ENCODE assay signal across 8 cellular contexts in the genomic region with DNA sequence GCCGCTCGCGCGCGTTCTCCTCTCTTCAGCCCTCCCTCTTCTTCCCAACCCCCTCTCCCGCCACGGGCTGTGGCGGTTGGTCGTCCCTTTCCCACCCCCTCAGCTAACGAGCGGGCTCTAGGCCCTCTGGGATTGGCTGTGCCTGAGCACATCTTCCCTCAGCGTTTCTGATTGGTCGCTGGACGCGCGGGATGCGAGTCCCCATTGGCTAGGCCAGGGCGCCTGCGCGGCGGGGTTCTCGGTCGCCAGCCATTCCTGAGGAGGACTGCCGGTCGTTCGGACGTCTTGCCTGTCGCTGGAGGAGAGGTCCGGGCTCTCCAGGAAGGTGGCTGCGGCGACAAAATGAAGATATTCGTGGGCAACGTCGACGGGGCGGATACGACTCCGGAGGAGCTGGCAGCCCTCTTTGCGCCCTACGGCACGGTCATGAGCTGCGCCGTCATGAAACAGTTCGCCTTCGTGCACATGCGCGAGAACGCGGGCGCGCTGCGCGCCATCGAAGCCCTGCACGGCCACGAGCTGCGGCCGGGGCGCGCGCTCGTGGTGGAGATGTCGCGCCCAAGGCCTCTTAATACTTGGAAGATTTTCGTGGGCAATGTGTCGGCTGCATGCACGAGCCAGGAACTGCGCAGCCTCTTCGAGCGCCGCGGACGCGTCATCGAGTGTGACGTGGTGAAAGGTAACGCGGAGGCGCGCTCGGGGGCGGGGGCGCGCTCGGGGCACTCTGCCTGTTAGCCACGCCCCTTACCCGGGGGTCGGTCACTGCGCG. TPM values are rescaled to one million over a fixed set of nuclear protein-coding genes. Genes with fewer than 3 reads are reported as not detected.
DNase-seq lines count a peak whose midpoint lies in the region; ATAC-seq and TF ChIP-seq lines count a peak whose summit lies in the region.

A gene with protein sequence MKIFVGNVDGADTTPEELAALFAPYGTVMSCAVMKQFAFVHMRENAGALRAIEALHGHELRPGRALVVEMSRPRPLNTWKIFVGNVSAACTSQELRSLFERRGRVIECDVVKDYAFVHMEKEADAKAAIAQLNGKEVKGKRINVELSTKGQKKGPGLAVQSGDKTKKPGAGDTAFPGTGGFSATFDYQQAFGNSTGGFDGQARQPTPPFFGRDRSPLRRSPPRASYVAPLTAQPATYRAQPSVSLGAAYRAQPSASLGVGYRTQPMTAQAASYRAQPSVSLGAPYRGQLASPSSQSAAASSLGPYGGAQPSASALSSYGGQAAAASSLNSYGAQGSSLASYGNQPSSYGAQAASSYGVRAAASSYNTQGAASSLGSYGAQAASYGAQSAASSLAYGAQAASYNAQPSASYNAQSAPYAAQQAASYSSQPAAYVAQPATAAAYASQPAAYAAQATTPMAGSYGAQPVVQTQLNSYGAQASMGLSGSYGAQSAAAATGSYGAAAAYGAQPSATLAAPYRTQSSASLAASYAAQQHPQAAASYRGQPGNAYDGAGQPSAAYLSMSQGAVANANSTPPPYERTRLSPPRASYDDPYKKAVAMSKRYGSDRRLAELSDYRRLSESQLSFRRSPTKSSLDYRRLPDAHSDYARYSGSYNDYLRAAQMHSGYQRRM (plus strand): TSS at position 252 of the 769 bp plus-strand sequence. CDS start 91 bp downstream, at position 343.

- WGBS in trophoblast cell (ENCODE audit: extremely low coverage, insufficient coverage, insufficient read length): no CpG with 5 or more reads among the region's 90 CpGs
- 0 to 2% methylated on average over 11 to 53 of the region's 90 CpGs for whole genome bisulfite sequencing in transverse colon (ENCODE audit: low coverage in 1 of 2), 2 donors

- H2AK5ac ChIP-seq in trophoblast cell (ENCODE audit: low read length): peak within 1 kb of the TSS; percentile 97

- TF ChIP-seq CTCF in GM12875 (IDR thresholded peaks at IDR 0.05; ENCODE audit: borderline replicate concordance, insufficient read depth, low read depth, low read length) (no peak), cardiac muscle cell (IDR thresholded peaks at IDR 0.05; ENCODE audit: low read depth, low read length) (no peak), transverse colon (IDR thresholded peaks at IDR 0.05) (no peak)

- H3K36me3 ChIP-seq in adipocyte (ENCODE audit: control insufficient read depth, insufficient read depth, low read length, severe bottlenecking) (no peaks in the 10 kb centered on the region), cardiac muscle cell (no peaks in the 10 kb centered on the region), trophoblast cell (ENCODE audit: control insufficient read depth in 1 of 2, insufficient read depth in 2 of 2, low read length in 2 of 2) (peaks cover 0 to 4% of the 10 kb centered on the region in 2 experiments), transverse colon (no peaks in the 10 kb centered on the region)

- peak within 1 kb of the TSS; percentile 95 for H4K12ac ChIP-seq in trophoblast cell (ENCODE audit: low read depth, low read length)

- DNase-seq in NCI-H1436 (lab: John Stamatoyannopoulos, UW): peak; percentile 99
- peak; percentile 98 for DNase-seq in T follicular helper cell (ENCODE audit: low read depth)
- peak; percentile 100 for DNase-seq in adipocyte (ENCODE audit: low read depth)
- peak; percentile 99 for DNase-seq in cardiac muscle cell (ENCODE audit: low read depth in 1 of 2, low spot score in 1 of 2)
- peak; percentile 100 for DNase-seq in trophoblast cell
- DNase-seq in transverse colon: peak; percentile 99

- peak within 1 kb of the TSS; percentile 77 for H2AFZ ChIP-seq in trophoblast cell (ENCODE audit: insufficient read depth, low read length, poor library complexity)

- peak within 1 kb of the TSS; percentile 97 for H3K18ac ChIP-seq in trophoblast cell (ENCODE audit: low read length)

- ATAC-seq in HG02798 (IDR thresholded peaks at IDR 0.05; ENCODE audit: poor library complexity, unreplicated experiment): peak; percentile 96

- H3K27ac ChIP-seq in cardiac muscle cell (peak within 1 kb of the TSS; percentile 89), trophoblast cell (ENCODE audit: low read depth, low read length) (peak within 1 kb of the TSS; percentile 97), transverse colon (peak within 1 kb of the TSS; percentile 92 to 98 (median 98))

- peak within 1 kb of the TSS; percentile 86 for H2BK5ac ChIP-seq in trophoblast cell (ENCODE audit: low read depth, low read length, poor library complexity)

- H3K9ac ChIP-seq in adipocyte (ENCODE audit: low read length) (peak within 1 kb of the TSS; percentile 93), trophoblast cell (ENCODE audit: low read length) (peak within 1 kb of the TSS; percentile 89)

- peaks cover 28% of the 10 kb centered on the region for H3K4me1 ChIP-seq in adipocyte (ENCODE audit: control insufficient read depth, insufficient read depth, low read length)
- peaks cover 28% of the 10 kb centered on the region for H3K4me1 ChIP-seq in cardiac muscle cell (ENCODE audit: low read depth)
- H3K4me1 ChIP-seq in trophoblast cell (ENCODE audit: control insufficient read depth in 1 of 2, insufficient read depth in 2 of 2, low read length in 2 of 2): peaks cover 5 to 7% of the 10 kb centered on the region in 2 experiments
- peaks cover 26 to 48% (median 43%) of the 10 kb centered on the region in 4 donors for H3K4me1 ChIP-seq in transverse colon

- intact Hi-C loops in transverse colon (cut with DNase I; ENCODE audit: low total_unique reads): loop anchor here (1.0 kb wide), 1 partner anchor 62 kb away; no protein-coding TSS in a partner anchor

- peak within 1 kb of the TSS; percentile 97 for H3K4me2 ChIP-seq in trophoblast cell (ENCODE audit: low read length)

- peak within 1 kb of the TSS; percentile 99 for H3K4ac ChIP-seq in trophoblast cell (ENCODE audit: low read depth, low read length)

- peaks cover 13% of the 10 kb centered on the region for H3K79me1 ChIP-seq in trophoblast cell (ENCODE audit: low read length)

- H3K27me3 ChIP-seq in adipocyte (replicated peaks; ENCODE audit: control insufficient read depth, insufficient read depth, low read length): no peaks in the 10 kb centered on the region
- H3K27me3 ChIP-seq in cardiac muscle cell: no peaks in the 10 kb centered on the region
- H3K27me3 ChIP-seq in trophoblast cell (ENCODE audit: insufficient read depth, low read length): no peaks in the 10 kb centered on the region
- no peaks in the 10 kb centered on the region for H3K27me3 ChIP-seq in transverse colon

- H4K8ac ChIP-seq in trophoblast cell (ENCODE audit: low read depth, low read length): peak within 1 kb of the TSS; percentile 94

- H3K79me2 ChIP-seq in trophoblast cell (ENCODE audit: control insufficient read depth, insufficient read depth, low read length, poor library complexity): peaks cover 28% of the 10 kb centered on the region

- peak within 1 kb of the TSS; percentile 93 for H4K91ac ChIP-seq in trophoblast cell (ENCODE audit: low read depth, low read length)

- peak within 1 kb of the TSS; percentile 75 for H2BK120ac ChIP-seq in trophoblast cell (ENCODE audit: insufficient read depth, low read length, poor library complexity)

- in situ Hi-C loops in transverse colon (cut with MboI; ENCODE audit: low pct_ligation_motif_present in 1 of 4, low pct_unique_long_range_greater_than_20kb in 1 of 4, low sequenced_read_pairs in 3 of 4): no loop called here

- H2BK12ac ChIP-seq in trophoblast cell (ENCODE audit: low read length): peak within 1 kb of the TSS; percentile 15

- TF ChIP-seq EP300 in transverse colon (IDR thresholded peaks at IDR 0.05; ENCODE audit: low read depth): no peak

- H3K9me3 ChIP-seq in adipocyte (ENCODE audit: control insufficient read depth, low read length) (no peaks in the 10 kb centered on the region), cardiac muscle cell (ENCODE audit: low read depth) (no peaks in the 10 kb centered on the region), trophoblast cell (ENCODE audit: insufficient read depth, low read depth, low read length) (no peaks in the 10 kb centered on the region), transverse colon (no peaks in the 10 kb centered on the region)

- H3K23ac ChIP-seq in trophoblast cell (ENCODE audit: low read length): no peak within 1 kb of the TSS

- H3K14ac ChIP-seq in trophoblast cell (ENCODE audit: low read length): peak within 1 kb of the TSS; percentile 89

- H3K4me3 ChIP-seq in GM12875 (ENCODE audit: low read depth, low read length): peak within 1 kb of the TSS; percentile 99
- H3K4me3 ChIP-seq in adipocyte (ENCODE audit: low read length): peak within 1 kb of the TSS; percentile 89
- H3K4me3 ChIP-seq in cardiac muscle cell: peak within 1 kb of the TSS; percentile 91
- peak within 1 kb of the TSS; percentile 94 for H3K4me3 ChIP-seq in trophoblast cell (ENCODE audit: low read depth, low read length)
- H3K4me3 ChIP-seq in transverse colon: peak within 1 kb of the TSS; percentile 51 to 88 (median 82)

- TF ChIP-seq POLR2A in transverse colon (IDR thresholded peaks at IDR 0.05): peak; percentile 100

RNA-seq across cellular contexts. Expression of the gene that starts here (rescaled TPM):
- total RNA-seq in cardiac muscle cell: 74.6 and 90.6 TPM in 2 replicates
- polyA plus RNA-seq in cardiac muscle cell: 95.2 and 111 TPM in 2 replicates
- polyA plus RNA-seq in trophoblast cell (2013): 57.7 and 58.2 TPM in 2 replicates
- 10 to 100 TPM; 13.8 to 70.1 (median 47.0) TPM for total RNA-seq in transverse colon

Comparison
In these comparisons a context has a peak if more than half of its experiments do, and no peak if none do; other contexts are left out.
1. Peak in every context shown above with its lines: DNase-seq, ATAC-seq, H3K4me3 ChIP-seq and H3K27ac ChIP-seq.